ENCODE assay signal across 15 cellular contexts in the genomic region with DNA sequence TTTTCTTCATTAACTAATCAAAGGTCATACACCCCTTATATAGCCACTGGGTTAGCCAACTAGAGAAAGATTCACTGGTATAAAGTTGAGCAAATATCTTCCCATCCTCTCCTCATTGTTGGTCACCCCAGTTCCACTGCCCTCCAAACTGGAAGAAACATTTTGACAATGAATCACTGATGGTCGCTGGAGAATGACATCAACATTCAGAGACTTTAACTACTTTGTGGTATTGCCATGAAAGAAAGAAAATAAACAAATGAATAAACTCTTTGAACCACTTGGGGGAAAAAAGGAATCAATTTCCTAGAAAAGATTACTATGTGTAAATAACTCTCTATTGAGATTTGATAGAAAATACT. TPM values are rescaled to one million over a fixed set of nuclear protein-coding genes. Genes with fewer than 3 reads are reported as not detected.
DNase-seq lines count a peak whose midpoint lies in the region; ATAC-seq, FAIRE-seq and TF ChIP-seq lines count a peak whose summit lies in the region.
"Had no signal": no experiment of that assay in that cellular context is flagged by ENCODE, and none has a peak within 500 bp of the region (broad histone marks: within the 10 kb centered on the region; RNA-seq: fewer than 3 reads in every experiment).

No MANE protein-coding gene starts in this region.

- FAIRE-seq in GM19239 (lab: Jason Lieb, UNC) (peak; percentile 31), H1 (lab: Jason Lieb, UNC) (peak; percentile 19)

- H3K79me1 ChIP-seq in H1 (ENCODE audit: low read depth, low read length) = no peaks in the 10 kb centered on the region

- H3K14ac ChIP-seq in H1 (ENCODE audit: insufficient read length) = no peak overlapping the region

- no peak for ATAC-seq in HG03565 (IDR thresholded peaks at IDR 0.05; ENCODE audit: unreplicated experiment)
- ATAC-seq: esophagus mucosa had no signal

- H2AFZ ChIP-seq in H1 (ENCODE audit: low read length) (no peak overlapping the region), osteoblast (ENCODE audit: low read length) (no peak overlapping the region)

- no peaks in the 10 kb centered on the region for H4K20me1 ChIP-seq in H1 (replicated peaks in 1 of 2; ENCODE audit: control insufficient read depth in 1 of 2, insufficient read depth in 2 of 2, low read length in 2 of 2)
- H4K20me1 ChIP-seq in osteoblast (ENCODE audit: insufficient read depth, low read length) = peaks cover 14% of the 10 kb centered on the region

- H3K4me2 ChIP-seq in H1 (ENCODE audit: insufficient read depth in 1 of 2, low read depth in 2 of 2, low read length in 2 of 2) (no peak overlapping the region), osteoblast (ENCODE audit: insufficient read depth, low read length) (peak overlapping the region; percentile 12)

- H2BK12ac ChIP-seq in H1 (ENCODE audit: low read depth, low read length) = no peak overlapping the region

- no peak overlapping the region for H4K8ac ChIP-seq in H1 (ENCODE audit: extremely low read depth, insufficient read depth, low read length)

- H3K23me2 ChIP-seq in H1 (ENCODE audit: low read depth, low read length) = no peaks in the 10 kb centered on the region

- H3K18ac ChIP-seq in H1 (ENCODE audit: extremely low read depth, low read length) = no peak overlapping the region

- H3K9me3 ChIP-seq in H1 (ENCODE audit: insufficient read depth in 2 of 2, low read depth in 1 of 2, low read length in 1 of 2) = no peaks in the 10 kb centered on the region
- no peaks in the 10 kb centered on the region for H3K9me3 ChIP-seq in osteoblast (ENCODE audit: low read depth, low read length)
- H3K9me3 ChIP-seq: Peyer's patch, right atrium auricular region had no signal

- H3K27ac ChIP-seq in H1 (ENCODE audit: low read depth, low read length) (no peak overlapping the region), osteoblast (ENCODE audit: low read depth, low read length) (peak overlapping the region; percentile 56)
- H3K27ac ChIP-seq: Peyer's patch, right atrium auricular region had no signal

- H3K4me1 ChIP-seq in H1 (replicated peaks in 1 of 4; ENCODE audit: control insufficient read depth in 3 of 4, insufficient read depth in 4 of 4, low read length in 3 of 4) = peaks cover 0 to 16% (median 9%) of the 10 kb centered on the region in 4 experiments; a peak in 4 of 7 replicates
- H3K4me1 ChIP-seq in osteoblast (ENCODE audit: insufficient read depth, low read length) = peaks cover 15% of the 10 kb centered on the region
- H3K4me1 ChIP-seq: Peyer's patch had no signal

- H3K79me2 ChIP-seq in H1 (ENCODE audit: control insufficient read depth in 1 of 2, insufficient read depth in 2 of 2, low read length in 2 of 2) (peaks cover 0 to 46% of the 10 kb centered on the region in 2 experiments; a peak in 3 of 4 replicates), osteoblast (ENCODE audit: insufficient read depth, low read length) (peaks cover 87% of the 10 kb centered on the region)

- H3K23ac ChIP-seq in H1 (ENCODE audit: insufficient read length) = no peak overlapping the region

- no peak for DNase-seq in GM19239 (ENCODE audit: insufficient read length, low spot score)
- peak; percentile 49 for DNase-seq in NCI-H226
- no peak for DNase-seq in H1 (ENCODE audit: low read depth in 1 of 2, low spot score in 2 of 2)
- no peak for DNase-seq in osteoblast (ENCODE audit: insufficient read length, low spot score, missing footprints)
- DNase-seq in HuH-7.5 (ENCODE audit: low spot score) = no peak
- DNase-seq in NCI-H1092 treated with DMSO at 0.1 percent for 48 hours (lab: John Stamatoyannopoulos, UW) = no peak
- no peak for DNase-seq in NCI-H2196 treated with DMSO at 0.1 percent for 48 hours (lab: John Stamatoyannopoulos, UW; ENCODE audit: unreplicated experiment)
- DNase-seq: activated CD4-positive, alpha-beta memory T cell treated with anti-CD3 and anti-CD28 coated beads for 36 hours; CD4-positive, alpha-beta T cell; naive B cell; NCI-H2227 treated with DMSO at 0.1 percent for 48 hours; Peyer's patch had no signal

- no peak for TF ChIP-seq EP300 in H1 (IDR thresholded peaks at IDR 0.05; ENCODE audit: borderline replicate concordance in 1 of 2, low read depth in 2 of 2, low read length in 2 of 2)

- H3K9ac ChIP-seq in H1 (replicated peaks in 1 of 4; ENCODE audit: extremely low read depth in 1 of 4, low read depth in 3 of 4, low read length in 3 of 4) = no peak overlapping the region

- H3K36me3 ChIP-seq in H1 (ENCODE audit: control insufficient read depth in 2 of 4, insufficient read depth in 4 of 4, low read length in 3 of 4) (no peaks in the 10 kb centered on the region), osteoblast (ENCODE audit: insufficient read depth, low read length) (peaks cover 14% of the 10 kb centered on the region)
- H3K36me3 ChIP-seq: Peyer's patch, right atrium auricular region had no signal

- H4K91ac ChIP-seq in H1 (replicated peaks; ENCODE audit: insufficient read length, low read length) = no peak overlapping the region

- H2BK5ac ChIP-seq in H1 (ENCODE audit: low read depth, low read length) = no peak overlapping the region

- no peak overlapping the region for H2BK120ac ChIP-seq in H1 (replicated peaks; ENCODE audit: low read depth, low read length)

- H2AK5ac ChIP-seq in H1 (ENCODE audit: low read depth, low read length) = no peak overlapping the region

- no peak overlapping the region for H2BK15ac ChIP-seq in H1 (ENCODE audit: low read length)

- H3K4ac ChIP-seq in H1 (replicated peaks; ENCODE audit: insufficient read length, low read depth, low read length) = no peak overlapping the region

- TF ChIP-seq POLR2A in H1 (IDR thresholded peaks at IDR 0.05; ENCODE audit: control extremely low read depth in 1 of 2, low read depth in 2 of 2, low read length in 2 of 2) = no peak

- POLR2A ChIA-PET in H1 (lab: Charles Lee; ENCODE audit: partially characterized antibody) = interaction anchor here (3.2 kb wide), 1 partner anchor 22 kb away, joined by 13 read pairs; the partner anchor contains the start of gene HYCC1

- 74% methylated on average over 1 of the region's 1 CpG; no CpG with 5 or more reads in 1 of the 2 experiments for WGBS in H1 (ENCODE audit: extremely low coverage in 1 of 2, insufficient coverage in 1 of 2, insufficient read length in 1 of 2, insufficient replicate concordance in 2 of 2, low coverage in 1 of 2, low lambda C conversion rate in 2 of 2, missing lambda C conversion rate in 1 of 2), 2 experiments

- no peak overlapping the region for H3K56ac ChIP-seq in H1 (replicated peaks; ENCODE audit: insufficient read length, low read depth, low read length)

- H3K4me3 ChIP-seq in H1 (ENCODE audit: extremely low read depth in 1 of 4, insufficient read depth in 2 of 4, low read depth in 3 of 4, low read length in 4 of 4) (no peak overlapping the region), osteoblast (ENCODE audit: insufficient read depth, low read length) (no peak overlapping the region)
- H3K4me3 ChIP-seq: Peyer's patch, right atrium auricular region had no signal

- no peak overlapping the region for H2BK20ac ChIP-seq in H1 (ENCODE audit: low read length)

- H3K27me3 ChIP-seq in H1 (replicated peaks in 1 of 4; ENCODE audit: control insufficient read depth in 3 of 4, extremely low read depth in 1 of 4, insufficient read depth in 3 of 4, low read length in 3 of 4) = no peaks in the 10 kb centered on the region
- H3K27me3 ChIP-seq in osteoblast (ENCODE audit: insufficient read depth, low read length) = no peaks in the 10 kb centered on the region
- H3K27me3 ChIP-seq: Peyer's patch, right atrium auricular region had no signal

- CTCF ChIA-PET in H1 (lab: Charles Lee; ENCODE audit: partially characterized antibody) = no interaction called here

- TF ChIP-seq CTCF in H1 (IDR thresholded peaks at IDR 0.05; ENCODE audit: control extremely low read depth in 1 of 3, insufficient read depth in 1 of 3, low read depth in 1 of 3, low read length in 3 of 3) (no peak), osteoblast (IDR thresholded peaks at IDR 0.05; ENCODE audit: extremely low read depth, low read depth, low read length) (no peak)

- no peak for TF ChIP-seq RAD21 in H1 (IDR thresholded peaks at IDR 0.05 in 1 of 2, conservative IDR thresholded peaks at IDR 0.05 in 1 of 2; ENCODE audit: low read depth in 2 of 2, low read length in 2 of 2)

- H4K5ac ChIP-seq in H1 (ENCODE audit: insufficient read length, low read depth, low read length) = no peak overlapping the region

TF ChIP-seq in H1, 55 proteins besides CTCF, POLR2A, EP300 and RAD21:
- no peak for TF ChIP-seq SIRT6 (IDR thresholded peaks at IDR 0.05; ENCODE audit: low read length)
- 0 out of 2 replicates have a peak, but pooled peaks have one; percentile 32 for TF ChIP-seq CREB1 (IDR thresholded peaks at IDR 0.05)

RNA-seq across cellular contexts. Expression of gene HYCC1, which starts 23.4 kb away (rescaled TPM):
- total RNA-seq in H1 (2021; fragmentation: NEBNext Ultra II Directional; extraction: Animal tissue kit (Norgen Biotek cat#: 25700)) = 142 and 147 TPM in 2 replicates
- 20.2 and 23.8 TPM in 2 replicates for polyA plus RNA-seq in H1 (2011; rRNA removed)
- polyA plus RNA-seq in H1 (2011; cell fraction: cytosol; rRNA removed) = 47.7 TPM
- 26.4 TPM for polyA plus RNA-seq in H1 (2011; cell fraction: nucleus; rRNA removed)
- polyA plus RNA-seq in H1 (2012, experiment 1 of 2) = 34.4 to 57.3 TPM (median 50.0 TPM) in 4 replicates
- polyA plus RNA-seq in H1 (2012, experiment 2 of 2) = 3.4 TPM
- 144 TPM for polyA plus RNA-seq in H1 (2013, experiment 1 of 2)
- 155 TPM for polyA plus RNA-seq in H1 (2013, experiment 2 of 2)
- 48.0 and 67.9 TPM in 2 replicates for polyA minus RNA-seq in H1 (2011; rRNA and poly(A)+ RNA removed)
- polyA minus RNA-seq in H1 (2011; cell fraction: cytosol; rRNA and poly(A)+ RNA removed) = 29.4 TPM
- 64.8 TPM for polyA minus RNA-seq in H1 (2011; cell fraction: nucleus; rRNA and poly(A)+ RNA removed)
- 103 and 121 TPM in 2 replicates for total RNA-seq in osteoblast
